ENCODE assay signal across 8 cellular contexts in the genomic region with DNA sequence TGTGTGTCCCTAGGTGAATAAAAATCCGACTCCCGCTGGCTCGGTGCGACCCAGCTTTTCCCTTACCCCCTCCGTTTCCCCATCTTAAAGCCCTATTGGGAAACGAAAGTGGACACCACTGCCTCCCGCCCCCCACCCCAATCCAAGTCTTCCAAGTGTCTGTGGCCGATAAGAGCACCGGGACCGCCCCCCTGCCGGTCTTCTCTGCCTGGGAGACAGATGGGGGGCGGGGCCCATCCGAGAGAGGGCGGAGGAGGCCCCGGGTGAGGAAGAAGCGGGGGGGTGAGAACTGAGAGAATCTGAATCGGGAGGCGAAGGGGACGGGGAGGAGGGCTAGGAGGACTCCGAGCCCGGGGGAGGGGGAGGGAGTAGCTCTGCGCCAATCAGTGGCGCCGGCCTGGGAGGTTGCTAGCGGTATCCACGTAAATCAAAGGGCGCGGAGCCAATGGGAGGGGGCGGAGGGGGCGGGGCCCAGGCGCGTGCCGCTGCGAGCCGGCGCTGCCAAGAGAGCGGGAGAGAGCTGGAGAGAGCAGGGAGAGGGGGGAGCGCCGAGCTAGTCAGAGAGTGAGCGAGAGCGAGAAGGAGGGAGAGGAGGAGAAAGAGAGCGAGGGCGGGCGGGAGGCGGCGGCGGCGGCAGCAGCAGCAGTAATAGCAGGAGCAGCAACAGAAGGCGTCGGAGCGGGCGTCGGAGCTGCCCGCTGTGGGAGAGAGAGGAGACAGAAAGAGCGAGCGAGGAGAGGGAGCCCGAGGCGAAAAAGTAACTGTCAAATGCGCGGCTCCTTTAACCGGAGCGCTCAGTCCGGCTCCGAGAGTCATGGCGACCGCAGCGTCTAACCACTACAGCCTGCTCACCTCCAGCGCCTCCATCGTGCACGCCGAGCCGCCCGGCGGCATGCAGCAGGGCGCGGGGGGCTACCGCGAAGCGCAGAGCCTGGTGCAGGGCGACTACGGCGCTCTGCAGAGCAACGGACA. TPM values are rescaled to one million over a fixed set of nuclear protein-coding genes. Genes with fewer than 3 reads are reported as not detected.
DNase-seq lines count a peak whose midpoint lies in the region; ATAC-seq and TF ChIP-seq lines count a peak whose summit lies in the region.

A gene (plus strand): TSS at position 515 of the 972 bp plus-strand sequence. CDS start 300 bp downstream, at position 815.

- ATAC-seq in GM19324 (IDR thresholded peaks at IDR 0.05; ENCODE audit: low FRiP score, unreplicated experiment) (peak; percentile 85), HG03439 (IDR thresholded peaks at IDR 0.05; ENCODE audit: unreplicated experiment) (peak; percentile 60)

- H3K4me3 ChIP-seq in endodermal cell (ENCODE audit: low read length) = peak within 1 kb of the TSS; percentile 75
- H3K4me3 ChIP-seq in mesodermal cell (ENCODE audit: extremely low read depth, insufficient read depth, low read length, poor library complexity, severe bottlenecking) = peak within 1 kb of the TSS; percentile 40

- H3K27ac ChIP-seq in endodermal cell (ENCODE audit: low read depth, low read length) (peak within 1 kb of the TSS; percentile 94), mesodermal cell (ENCODE audit: low read depth, low read length, severe bottlenecking) (no peak within 1 kb of the TSS)

- H3K36me3 ChIP-seq in endodermal cell (ENCODE audit: control insufficient read depth, insufficient read depth, low read length) = no peaks in the 10 kb centered on the region
- no peaks in the 10 kb centered on the region for H3K36me3 ChIP-seq in mesodermal cell (ENCODE audit: control insufficient read depth, insufficient read depth, low read length)

- H3K27ac Mint-ChIP-seq in endodermal cell = no peak within 1 kb of the TSS

- H3K27me3 ChIP-seq in endodermal cell (ENCODE audit: control insufficient read depth, insufficient read depth, low read length, poor library complexity, severe bottlenecking) = peaks cover 92% of the 10 kb centered on the region

- H3K36me3 Mint-ChIP-seq in endodermal cell (ENCODE audit: low read depth) = no peaks in the 10 kb centered on the region

- peaks cover 27% of the 10 kb centered on the region for H3K4me1 Mint-ChIP-seq in endodermal cell

- H3K4me1 ChIP-seq in endodermal cell (ENCODE audit: control insufficient read depth, insufficient read depth, low read length) (peaks cover 11% of the 10 kb centered on the region), mesodermal cell (ENCODE audit: control insufficient read depth, insufficient read depth, low read length, poor library complexity, severe bottlenecking) (peaks cover 20% of the 10 kb centered on the region)

- H3K27me3 Mint-ChIP-seq in endodermal cell (ENCODE audit: insufficient read depth) = peaks cover 97% of the 10 kb centered on the region

- DNase-seq in Ammon's horn (ENCODE audit: low spot score) = peak; percentile 97
- DNase-seq in NCI-H510A (lab: John Stamatoyannopoulos, UW) = peak; percentile 95
- peak; percentile 78 for DNase-seq in activated CD8-positive, alpha-beta memory T cell treated with anti-CD3 and anti-CD28 coated beads for 24 hours
- peak; percentile 98 for DNase-seq in endodermal cell
- peak; percentile 36 for DNase-seq in stimulated activated CD8-positive, alpha-beta memory T cell treated with anti-CD3 and anti-CD28 coated beads, Interleukin-15, amount 100 ng/mL, for 4 hours (ENCODE audit: low read depth in 2 of 2)

- WGBS in endodermal cell (ENCODE audit: insufficient coverage in 1 of 2, insufficient read length in 1 of 2), 2 experiments = 0% methylated on average over 23 to 83 of the region's 83 CpGs
- 0 to 1% methylated on average over 30 to 49 of the region's 83 CpGs for WGBS in mesodermal cell (ENCODE audit: insufficient coverage in 2 of 2), 2 experiments

- peak within 1 kb of the TSS; percentile 60 for H3K4me3 Mint-ChIP-seq in endodermal cell

- no peak for TF ChIP-seq CTCF in endodermal cell (conservative IDR thresholded peaks at IDR 0.05)

- no peaks in the 10 kb centered on the region for H3K9me3 Mint-ChIP-seq in endodermal cell

- H3K9me3 ChIP-seq in endodermal cell (ENCODE audit: control insufficient read depth, low read length) = no peaks in the 10 kb centered on the region
- H3K9me3 ChIP-seq in mesodermal cell (ENCODE audit: control insufficient read depth, low read length) = no peaks in the 10 kb centered on the region

- no peak within 1 kb of the TSS for H3K9ac ChIP-seq in endodermal cell (ENCODE audit: extremely low read depth, low read length, poor library complexity, severe bottlenecking)

RNA-seq across cellular contexts. Expression of the gene that starts here (rescaled TPM):
- under 1 TPM in 1 of 2 donors, not detected in 1; 0.07 TPM for total RNA-seq in endodermal cell
- 89.2 TPM for polyA plus RNA-seq in endodermal cell (2013, experiment 1 of 2)
- polyA plus RNA-seq in endodermal cell (2013, experiment 2 of 2) = 82.9 TPM
- 5.0 TPM for polyA plus RNA-seq in mesodermal cell (2013, experiment 1 of 2)
- 3.8 TPM for polyA plus RNA-seq in mesodermal cell (2013, experiment 2 of 2)

Comparison
In these comparisons a context has a peak if more than half of its experiments do, and no peak if none do; other contexts are left out.
1. DNase-seq: peak in every context shown above with its lines; median percentile 98 in endodermal cell; 97 in Ammon's horn; 95 in NCI-H510A; 78 in activated CD8-positive, alpha-beta memory T cell treated with anti-CD3 and anti-CD28 coated beads for 24 hours; 36 in stimulated activated CD8-positive, alpha-beta memory T cell treated with anti-CD3 and anti-CD28 coated beads, Interleukin-15, amount 100 ng/mL, for 4 hours.